In genomic region chr4:109434793-109435080, GRCh38 we compare ENCODE assay signal across 8 cellular contexts. TPM values are rescaled to one million over a fixed set of nuclear protein-coding genes. Genes with fewer than 3 reads are reported as not detected.
A peak's percentile ranks its signal among the peaks of the same experiment; 100 is the strongest.
DNase-seq lines count a peak whose midpoint lies in the region; ATAC-seq and TF ChIP-seq lines count a peak whose summit lies in the region.

No MANE protein-coding gene starts in this region.

- H3K36me3 ChIP-seq in right lobe of liver (no peaks in the 10 kb centered on the region), transverse colon (no peaks in the 10 kb centered on the region)

- WGBS in right lobe of liver (ENCODE audit: insufficient coverage, low coverage, low lambda C conversion rate, missing lambda C conversion rate) = 15% methylated on average over 6 of the region's 6 CpGs
- WGBS in transverse colon (ENCODE audit: low coverage in 1 of 2), 2 donors = 4 to 24% methylated on average over 1 to 6 of the region's 6 CpGs

- TF ChIP-seq EP300 in transverse colon (IDR thresholded peaks at IDR 0.05; ENCODE audit: low read depth) = no peak

- in situ Hi-C loops in astrocyte of the cerebellum (cut with HindIII; ENCODE audit: low sequenced_read_pairs) = loop anchor here (5.0 kb wide), 1 partner anchor 58 kb away; no protein-coding TSS in a partner anchor
- in situ Hi-C loops in transverse colon (cut with MboI; ENCODE audit: low pct_ligation_motif_present in 1 of 4, low pct_unique_long_range_greater_than_20kb in 1 of 4, low sequenced_read_pairs in 3 of 4) = loop anchor here (25.0 kb wide), 2 partner anchors 103 to 278 kb away; partner anchors contain the start of gene CASP6 (in 3 of the 4)

- no peak for ATAC-seq in activated T-cell treated with anti-CD3 and anti-CD28 coated beads, Interleukin-2, amount 50 U/mL, for 72 hours (replicated peaks in 1 of 2)
- no peak for ATAC-seq in right lobe of liver
- ATAC-seq in HG03159 (IDR thresholded peaks at IDR 0.05; ENCODE audit: unreplicated experiment) = no peak

- no peaks in the 10 kb centered on the region for H3K27me3 ChIP-seq in right lobe of liver
- H3K27me3 ChIP-seq in transverse colon = no peaks in the 10 kb centered on the region

- no peaks in the 10 kb centered on the region for H3K9me3 ChIP-seq in right lobe of liver
- H3K9me3 ChIP-seq in transverse colon = no peaks in the 10 kb centered on the region

- peaks cover 65% of the 10 kb centered on the region for H3K4me1 Mint-ChIP-seq in activated T-cell treated with anti-CD3 and anti-CD28 coated beads, Interleukin-2, amount 50 U/mL, for 72 hours (ENCODE audit: low read depth)

- TF ChIP-seq POLR2A in right lobe of liver (IDR thresholded peaks at IDR 0.05) (no peak), transverse colon (IDR thresholded peaks at IDR 0.05) (no peak)

- no peaks in the 10 kb centered on the region for H3K9me3 Mint-ChIP-seq in activated T-cell treated with anti-CD3 and anti-CD28 coated beads, Interleukin-2, amount 50 U/mL, for 72 hours

- no peak for TF ChIP-seq CTCF in astrocyte of the cerebellum (IDR thresholded peaks at IDR 0.05; ENCODE audit: low read depth, low read length, missing control alignments)
- TF ChIP-seq CTCF in right lobe of liver (IDR thresholded peaks at IDR 0.05) = no peak
- no peak for TF ChIP-seq CTCF in transverse colon (IDR thresholded peaks at IDR 0.05)

- H3K4me1 ChIP-seq in right lobe of liver = peaks cover 0 to 49% (median 13%) of the 10 kb centered on the region in 4 donors
- peaks cover 14 to 51% (median 33%) of the 10 kb centered on the region in 4 donors for H3K4me1 ChIP-seq in transverse colon

- H3K36me3 Mint-ChIP-seq in activated T-cell treated with anti-CD3 and anti-CD28 coated beads, Interleukin-2, amount 50 U/mL, for 72 hours (ENCODE audit: insufficient read depth in 2 of 2) = peaks cover 2 to 5% of the 10 kb centered on the region in 2 donors

- peak overlapping the region; percentile 70 for H3K27ac Mint-ChIP-seq in activated T-cell treated with anti-CD3 and anti-CD28 coated beads, Interleukin-2, amount 50 U/mL, for 72 hours

- peak overlapping the region; percentile 77 to 91 for H3K4me3 Mint-ChIP-seq in activated T-cell treated with anti-CD3 and anti-CD28 coated beads, Interleukin-2, amount 50 U/mL, for 72 hours

- H3K4me3 ChIP-seq in astrocyte of the cerebellum (ENCODE audit: low read depth, low read length) = peak overlapping the region; percentile 75
- peak overlapping the region; percentile 66 to 74 (median 69) for H3K4me3 ChIP-seq in right lobe of liver
- H3K4me3 ChIP-seq in transverse colon = peak overlapping the region; percentile 71 to 89 (median 84)

- DNase-seq in activated T-cell treated with anti-CD3 and anti-CD28 coated beads, Interleukin-2, amount 50 U/mL, for 72 hours = no peak
- DNase-seq in activated T-cell treated with anti-CD3 and anti-CD28 coated beads, Interleukin-2, amount 50 U/mL, for 1 hour = no peak
- DNase-seq in astrocyte of the cerebellum (ENCODE audit: low read depth) (no peak), right lobe of liver (no peak), transverse colon (no peak), Ammon's horn (ENCODE audit: low spot score) (no peak)
- DNase-seq in activated CD4-positive, alpha-beta T cell treated with anti-CD3 and anti-CD28 coated beads for 4 hours = no peak

- peak overlapping the region; percentile 88 to 97 (median 91) for H3K27ac ChIP-seq in right lobe of liver
- peak overlapping the region; percentile 92 to 95 (median 93) for H3K27ac ChIP-seq in transverse colon

- intact Hi-C loops in right lobe of liver (cut with DNase I) (loop anchor here in 1 of 2 donors (10.0 kb wide), 1 partner anchor 80 kb away; no protein-coding TSS in a partner anchor), transverse colon (cut with DNase I; ENCODE audit: low total_unique reads) (no loop called here)

- H3K27me3 Mint-ChIP-seq in activated T-cell treated with anti-CD3 and anti-CD28 coated beads, Interleukin-2, amount 50 U/mL, for 72 hours (ENCODE audit: low read depth) = no peaks in the 10 kb centered on the region

RNA-seq across cellular contexts. Expression of gene SEC24B, which starts 1.1 kb away (rescaled TPM):
- total RNA-seq in activated T-cell treated with anti-CD3 and anti-CD28 coated beads, Interleukin-2, amount 50 U/mL, for 72 hours = 10 to 100 TPM; 25.0 to 25.8 TPM
- total RNA-seq in right lobe of liver (10 to 100 TPM; 22.1 to 55.0 (median 27.1) TPM), transverse colon (10 to 100 TPM; 14.3 to 44.1 (median 35.4) TPM)
